In the genomic region with DNA sequence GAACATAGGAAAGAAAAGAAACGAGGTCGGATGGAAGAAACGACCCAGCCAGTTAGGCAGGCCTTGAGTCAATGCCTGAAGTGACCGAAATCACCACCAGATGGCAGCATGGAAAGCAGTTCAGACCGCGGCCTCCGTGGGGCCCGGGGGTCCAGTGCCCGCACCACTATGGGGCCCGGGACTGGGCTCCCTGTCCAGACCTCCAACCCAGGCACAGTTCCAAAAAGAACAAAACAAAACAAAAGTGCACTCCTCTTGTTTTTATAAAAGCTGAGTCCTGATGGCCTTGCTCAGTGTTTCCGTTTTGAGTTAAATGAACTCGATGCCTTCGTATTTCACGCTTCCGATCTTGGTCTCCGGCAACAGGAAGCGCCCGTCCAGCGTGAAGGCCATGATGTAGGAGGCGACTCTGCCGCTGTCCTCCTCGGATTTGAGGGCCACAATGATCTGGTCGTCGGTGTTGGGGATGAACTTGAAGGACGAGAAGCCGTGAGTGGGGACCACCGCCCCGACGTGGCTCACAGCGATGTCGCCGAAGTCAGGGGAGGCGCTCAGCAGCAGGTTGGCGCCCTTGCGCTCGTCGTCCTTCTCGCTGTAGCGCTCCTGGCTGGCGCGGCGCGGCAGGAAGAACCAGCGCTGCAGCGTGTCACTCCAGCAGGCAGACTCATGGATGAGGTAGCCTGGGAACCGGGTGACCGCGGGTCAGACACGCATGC, we compare ENCODE assay signal across 7 cellular contexts. TPM values are rescaled to one million over a fixed set of nuclear protein-coding genes. Genes with fewer than 3 reads are reported as not detected.
DNase-seq lines count a peak whose midpoint lies in the region; ATAC-seq, FAIRE-seq and TF ChIP-seq lines count a peak whose summit lies in the region.

No MANE protein-coding gene starts in this region.

- no peaks in the 10 kb centered on the region for H3K9me2 ChIP-seq in PC-3 (replicated peaks; ENCODE audit: low read length)

- H3K9me3 Mint-ChIP-seq in activated naive CD4-positive, alpha-beta T cell treated with anti-CD3 and anti-CD28 coated beads for 36 hours = no peaks in the 10 kb centered on the region

- no peak overlapping the region for H3K4me2 ChIP-seq in PC-3 (ENCODE audit: low read length)

- H3K36me3 ChIP-seq in PC-3 (ENCODE audit: low read depth, low read length) = peaks cover 69% of the 10 kb centered on the region
- H3K36me3 ChIP-seq in psoas muscle (ENCODE audit: insufficient read depth in 1 of 2, low read depth in 1 of 2) = peaks cover 0 to 64% of the 10 kb centered on the region in 2 donors

- H3K27ac ChIP-seq in PC-3 (ENCODE audit: low read length) (no peak overlapping the region), psoas muscle (no peak overlapping the region)

- peaks cover 34% of the 10 kb centered on the region for H3K4me1 ChIP-seq in PC-3 (ENCODE audit: insufficient read depth, low read length)
- peaks cover 15% of the 10 kb centered on the region for H3K4me1 ChIP-seq in psoas muscle

- peaks cover 7% of the 10 kb centered on the region; the same call in 1 of the 2 replicates for H4K20me1 ChIP-seq in PC-3 (ENCODE audit: low read length)

- DNase-seq in GM12892 (ENCODE audit: insufficient read length) (peak; percentile 56), PC-3 (peak; percentile 68), Right ventricle myocardium inferior (ENCODE audit: missing footprints) (peak; percentile 62), psoas muscle (no peak), Ammon's horn (ENCODE audit: low spot score) (no peak), NCI-H128 (lab: John Stamatoyannopoulos, UW; ENCODE audit: unreplicated experiment) (no peak)
- DNase-seq in activated naive CD4-positive, alpha-beta T cell treated with anti-CD3 and anti-CD28 coated beads for 36 hours = peak; percentile 73

- no peak overlapping the region for H3K27ac Mint-ChIP-seq in activated naive CD4-positive, alpha-beta T cell treated with anti-CD3 and anti-CD28 coated beads for 36 hours

- FAIRE-seq in GM12892 (lab: Jason Lieb, UNC) = peak; percentile 56

- no peak overlapping the region for H2AFZ ChIP-seq in PC-3 (ENCODE audit: low read length)

- ATAC-seq in PC-3 (no peak), Right ventricle myocardium inferior (peak; percentile 42), psoas muscle (peak; percentile 39 to 67 (median 52))

- H3K4me1 Mint-ChIP-seq in activated naive CD4-positive, alpha-beta T cell treated with anti-CD3 and anti-CD28 coated beads for 36 hours (ENCODE audit: low read depth) = no peaks in the 10 kb centered on the region

- TF ChIP-seq CTCF in PC-3 (conservative IDR thresholded peaks at IDR 0.05; ENCODE audit: low read depth, low read length) (peak; percentile 96), psoas muscle (IDR thresholded peaks at IDR 0.05) (peak; percentile 71)

- H3K27me3 Mint-ChIP-seq in activated naive CD4-positive, alpha-beta T cell treated with anti-CD3 and anti-CD28 coated beads for 36 hours (ENCODE audit: low read depth) = no peaks in the 10 kb centered on the region

- H3K4me3 Mint-ChIP-seq in activated naive CD4-positive, alpha-beta T cell treated with anti-CD3 and anti-CD28 coated beads for 36 hours = no peak overlapping the region

- peaks cover 68% of the 10 kb centered on the region for H3K79me2 ChIP-seq in PC-3 (ENCODE audit: low read length)

- peaks cover 35% of the 10 kb centered on the region for H3K36me3 Mint-ChIP-seq in activated naive CD4-positive, alpha-beta T cell treated with anti-CD3 and anti-CD28 coated beads for 36 hours (ENCODE audit: low read depth)

- H3K27me3 ChIP-seq in PC-3 (ENCODE audit: low read length) = no peaks in the 10 kb centered on the region
- no peaks in the 10 kb centered on the region for H3K27me3 ChIP-seq in psoas muscle (ENCODE audit: insufficient read depth in 3 of 3, low read length in 2 of 3)

- intact Hi-C loops in PC-3 (cut with micrococcal nuclease) (no loop called here), Right ventricle myocardium inferior (cut with DNase I) (no loop called here), psoas muscle (cut with DNase I) (no loop called here)
- intact Hi-C loops in activated naive CD4-positive, alpha-beta T cell treated with anti-CD3 and anti-CD28 coated beads for 36 hours (cut with micrococcal nuclease) = no loop called here

- 73 to 74% (median 73%) methylated on average over 48 to 49 of the region's 49 CpGs for WGBS in psoas muscle, 3 donors

- TF ChIP-seq POLR2A in GM12892 (IDR thresholded peaks at IDR 0.05; ENCODE audit: low read depth, low read length) = no peak

- H3K9ac ChIP-seq in PC-3 (ENCODE audit: low read length) = no peak overlapping the region

- no TSS peak for BruUV-seq in PC-3 (replicated peaks; lab: Mats Ljungman, UMichigan)

- H3F3A ChIP-seq in PC-3 (ENCODE audit: low read length, unreplicated experiment) = peaks cover 7% of the 10 kb centered on the region

- H3K9me3 ChIP-seq in PC-3 (ENCODE audit: low read length) (no peaks in the 10 kb centered on the region), psoas muscle (no peaks in the 10 kb centered on the region)

- no peak overlapping the region for H3K4me3 ChIP-seq in PC-3 (ENCODE audit: low read length)
- H3K4me3 ChIP-seq in psoas muscle = no peak overlapping the region

- CTCF ChIA-PET in PC-3 (lab: Charles Lee) = no interaction called here
- CTCF ChIA-PET in activated naive CD4-positive, alpha-beta T cell treated with anti-CD3 and anti-CD28 coated beads for 36 hours (lab: Charles Lee) = interaction anchor here (0.6 to 1.8 kb wide), 5 partner anchors 14 to 140 kb away, joined by 3 to 5 read pairs (median 3); no protein-coding TSS in a partner anchor

- POLR2A ChIA-PET in PC-3 (lab: Charles Lee; ENCODE audit: unreplicated experiment) = no interaction called here

RNA-seq across cellular contexts. Expression of gene LGALS3BP, which starts 13.7 kb away (rescaled TPM):
- polyA plus RNA-seq in GM12892 (2012; ENCODE audit: missing spikeins) = 0.70 TPM
- 72.4 and 121 TPM in 2 replicates for total RNA-seq in PC-3 (2014; rRNA removed)
- 10 to 100 TPM; 59.9 to 65.4 TPM for total RNA-seq in activated naive CD4-positive, alpha-beta T cell treated with anti-CD3 and anti-CD28 coated beads for 36 hours
- total RNA-seq in Right ventricle myocardium inferior = 611 TPM
- 10 to 100 TPM; 12.9 to 35.5 (median 22.0) TPM for total RNA-seq in psoas muscle
- 10 to 100 TPM in 1 of 3 donors, 1 to 10 TPM in 2; 8.9 to 14.9 (median 8.9) TPM for polyA plus RNA-seq in psoas muscle

RNA-seq across cellular contexts. Expression of gene CANT1, which starts 16.2 kb away (rescaled TPM):
- 12.2 TPM for polyA plus RNA-seq in GM12892 (2012; ENCODE audit: missing spikeins)
- total RNA-seq in PC-3 (2014; rRNA removed) (191 and 220 TPM in 2 replicates), Right ventricle myocardium inferior (31.1 TPM), psoas muscle (10 to 100 TPM; 19.1 to 27.7 (median 21.0) TPM)
- 10 to 100 TPM; 48.7 to 51.0 TPM for total RNA-seq in activated naive CD4-positive, alpha-beta T cell treated with anti-CD3 and anti-CD28 coated beads for 36 hours
- polyA plus RNA-seq in psoas muscle = 10 to 100 TPM; 10.2 to 34.3 (median 29.5) TPM

RNA-seq across cellular contexts. Expression of gene C1QTNF1, which starts 30.6 kb away (rescaled TPM):
- polyA plus RNA-seq in GM12892 (2012; ENCODE audit: missing spikeins) = 0.08 TPM
- total RNA-seq in PC-3 (2014; rRNA removed) (18.6 and 21.0 TPM in 2 replicates), Right ventricle myocardium inferior (240 TPM), psoas muscle (10 to 100 TPM; 10.5 to 22.8 (median 16.9) TPM)
- under 1 TPM; 0.14 to 0.32 TPM for total RNA-seq in activated naive CD4-positive, alpha-beta T cell treated with anti-CD3 and anti-CD28 coated beads for 36 hours
- 10 to 100 TPM; 12.2 to 22.6 (median 16.4) TPM for polyA plus RNA-seq in psoas muscle

Comparison
In these comparisons a context has a peak if more than half of its experiments do, and no peak if none do; other contexts are left out.
1. DNase-seq: peak in GM12892 (single experiment), PC-3 (single experiment), activated naive CD4-positive, alpha-beta T cell treated with anti-CD3 and anti-CD28 coated beads for 36 hours (single experiment) and Right ventricle myocardium inferior (single experiment); none in psoas muscle (0 of 2), Ammon's horn (single experiment) and NCI-H128 (single experiment).
2. RNA of gene C1QTNF1, which starts 30.6 kb away (total RNA-seq): 240 TPM in Right ventricle myocardium inferior (single experiment); 18.6 to 21.0 TPM in PC-3, 10.5 to 22.8 TPM in psoas muscle and 0.14 to 0.32 TPM in activated naive CD4-positive, alpha-beta T cell treated with anti-CD3 and anti-CD28 coated beads for 36 hours; every median in the first group is over 10 times any median in the second.